ENCODE assay signal across 1 cellular context in genomic region chr17:28735913-28736769, GRCh38. TPM values are rescaled to one million over a fixed set of nuclear protein-coding genes. Genes with fewer than 3 reads are reported as not detected.
"Had no signal": no experiment of that assay in that cellular context is flagged by ENCODE, and none has a peak within 500 bp of the region (broad histone marks: within the 10 kb centered on the region; RNA-seq: fewer than 3 reads in every experiment).

No MANE protein-coding gene starts in this region.

RNA-seq across cellular contexts. Expression of gene TLCD1, which starts 10.1 kb away (rescaled TPM):
- total RNA-seq: ascending aorta had no signal
